ENCODE assay signal across 10 cellular contexts in the genomic region with DNA sequence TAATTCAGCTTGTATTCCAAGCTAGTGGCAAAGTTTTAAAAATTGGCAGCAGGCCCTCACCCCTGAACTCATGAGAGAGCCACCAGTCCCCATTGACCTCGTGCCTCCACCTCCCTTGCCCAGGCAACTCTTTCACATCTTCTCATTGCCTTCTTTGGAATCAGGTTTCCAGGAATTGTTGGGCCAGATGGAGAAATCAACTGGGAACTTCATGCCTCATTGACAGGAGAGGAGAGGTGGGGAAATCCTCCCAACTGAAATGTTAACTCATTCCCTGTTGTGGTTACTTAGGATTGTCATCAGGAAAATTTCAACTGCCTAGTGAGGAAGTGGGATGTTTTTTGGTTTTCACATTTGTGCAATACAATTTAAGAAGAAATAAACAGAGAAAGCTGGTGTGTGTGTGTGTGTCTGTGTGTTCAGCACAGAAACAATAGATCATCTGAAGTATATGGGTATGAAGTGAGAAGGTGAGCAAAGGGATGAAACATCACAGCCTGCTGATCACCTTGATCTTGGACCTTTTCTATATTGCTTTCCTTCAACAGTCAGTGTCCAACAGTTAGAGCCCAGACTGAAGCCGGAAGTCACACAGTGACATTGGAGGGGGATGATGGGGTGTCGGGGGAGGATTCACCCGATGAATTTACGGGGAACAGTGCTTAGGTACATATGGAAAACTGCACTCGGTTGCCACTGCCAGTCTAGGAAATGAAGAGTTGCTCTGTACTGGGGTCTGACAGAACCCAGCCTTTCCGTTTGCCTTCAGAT.
A peak's percentile ranks its signal among the peaks of the same experiment; 100 is the strongest.
DNase-seq lines count a peak whose midpoint lies in the region; ATAC-seq, FAIRE-seq and TF ChIP-seq lines count a peak whose summit lies in the region.
"Had no signal": no experiment of that assay in that cellular context is flagged by ENCODE, and none has a peak within 500 bp of the region (broad histone marks: within the 10 kb centered on the region; RNA-seq: fewer than 3 reads in every experiment).

No MANE protein-coding gene starts in this region.

- TF ChIP-seq CTCF in D721Med (IDR thresholded peaks at IDR 0.05; ENCODE audit: insufficient read depth, missing control alignments): no peak
- no peak for TF ChIP-seq CTCF in vagina (IDR thresholded peaks at IDR 0.05)

- no peak overlapping the region for H3K4me3 ChIP-seq in vagina

- no peaks in the 10 kb centered on the region for H3K4me1 ChIP-seq in vagina

- peak; percentile 61 for DNase-seq in GM03348 (ENCODE audit: low spot score)
- peak; percentile 91 for DNase-seq in fibroblast of peridontal ligament (ENCODE audit: extremely low read depth)
- no peak for DNase-seq in activated CD4-positive, alpha-beta T cell treated with anti-CD3 and anti-CD28 coated beads, Interleukin-2, amount 50 U/mL, for 48 hours
- DNase-seq in D721Med (ENCODE audit: insufficient read length, low spot score): no peak
- DNase-seq in vagina (ENCODE audit: extremely low spot score in 2 of 2): no peak
- DNase-seq in activated gamma-delta T cell treated with Interleukin-2 at 50 U/mL for 16 hours: no peak
- DNase-seq: activated gamma-delta T cell, left ventricle myocardium superior had no signal

- no peak for TF ChIP-seq POLR2A in vagina (IDR thresholded peaks at IDR 0.05)

- H3K27me3 ChIP-seq in vagina: no peaks in the 10 kb centered on the region

- H3K36me3 ChIP-seq in vagina: no peaks in the 10 kb centered on the region

- H3K9me3 ChIP-seq in vagina: no peaks in the 10 kb centered on the region

- intact Hi-C loops in vagina (cut with DNase I): no loop called here

- FAIRE-seq in D721Med (lab: Jason Lieb, UNC): no peak

- ATAC-seq in GM21529 (IDR thresholded peaks at IDR 0.05; ENCODE audit: unreplicated experiment) (peak; percentile 24), HG03520 (IDR thresholded peaks at IDR 0.05; ENCODE audit: unreplicated experiment) (peak; percentile 2)
- ATAC-seq: left ventricle myocardium superior had no signal

- no peak overlapping the region for H3K27ac ChIP-seq in vagina

Comparison
In these comparisons a context has a peak if more than half of its experiments do, and no peak if none do; other contexts are left out.
1. DNase-seq: peak in GM03348 (single experiment) and fibroblast of peridontal ligament (single experiment); none in activated CD4-positive, alpha-beta T cell treated with anti-CD3 and anti-CD28 coated beads, Interleukin-2, amount 50 U/mL, for 48 hours (0 of 2), D721Med (single experiment), vagina (0 of 2) and activated gamma-delta T cell treated with Interleukin-2 at 50 U/mL for 16 hours (single experiment).